13 cellular contexts compared by ENCODE assay signal in the genomic region with DNA sequence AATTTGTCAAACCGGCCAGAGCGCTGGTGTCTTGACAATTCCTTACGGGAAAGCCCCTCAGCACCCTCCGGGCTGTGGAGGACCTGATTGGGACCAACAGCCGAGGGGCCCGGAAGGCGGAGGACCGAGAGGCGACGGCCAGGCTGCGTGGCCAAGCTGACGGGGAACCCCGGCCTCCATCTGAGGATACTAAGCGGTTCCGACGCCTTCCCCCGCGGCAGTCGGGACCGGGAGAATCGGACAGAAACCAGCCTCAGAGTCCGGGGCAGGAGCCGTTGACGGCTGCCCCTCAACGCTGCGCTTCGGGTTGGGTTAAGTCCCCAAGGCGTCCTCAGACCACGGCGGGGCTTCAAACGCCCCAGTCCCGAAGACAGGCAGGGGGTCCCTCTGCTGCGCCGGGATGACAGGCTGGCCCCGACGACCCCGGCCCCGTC. TPM values are rescaled to one million over a fixed set of nuclear protein-coding genes. Genes with fewer than 3 reads are reported as not detected.
DNase-seq lines count a peak whose midpoint lies in the region; TF ChIP-seq lines count a peak whose summit lies in the region.
"Had no signal": no experiment of that assay in that cellular context is flagged by ENCODE, and none has a peak within 500 bp of the region (broad histone marks: within the 10 kb centered on the region; RNA-seq: fewer than 3 reads in every experiment).

No MANE protein-coding gene starts in this region.

- no peaks in the 10 kb centered on the region for H3K36me3 Mint-ChIP-seq in activated naive CD4-positive, alpha-beta T cell treated with anti-CD3 and anti-CD28 coated beads, Interleukin-2, amount 50 U/mL, for 24 hours

- TF ChIP-seq CTCF in epithelial cell of proximal tubule (conservative IDR thresholded peaks at IDR 0.05; ENCODE audit: low read depth, low read length) = no peak

- H3K4me3 ChIP-seq in epithelial cell of proximal tubule (ENCODE audit: low read depth, low read length) (peak overlapping the region; percentile 56), urinary bladder (ENCODE audit: low read depth, low read length) (peak overlapping the region; percentile 55)

- no peaks in the 10 kb centered on the region for H3K36me3 ChIP-seq in urinary bladder (ENCODE audit: insufficient read depth)
- H3K36me3 ChIP-seq: BLaER1 treated with 17β-estradiol and CSF1 and Interleukin-3, amounts not matched to agents 10 nM and 100 nM had no signal

- peaks cover 7% of the 10 kb centered on the region for H3K4me1 Mint-ChIP-seq in activated naive CD4-positive, alpha-beta T cell treated with anti-CD3 and anti-CD28 coated beads, Interleukin-2, amount 50 U/mL, for 24 hours

- H3K27ac ChIP-seq in urinary bladder (ENCODE audit: low read depth) = no peak overlapping the region
- H3K27ac ChIP-seq: BLaER1 treated with 17β-estradiol and CSF1 and Interleukin-3, amounts not matched to agents 10 nM and 100 nM; foreskin keratinocyte had no signal

- H3K4me3 Mint-ChIP-seq in activated naive CD4-positive, alpha-beta T cell treated with anti-CD3 and anti-CD28 coated beads, Interleukin-2, amount 50 U/mL, for 24 hours = peak overlapping the region; percentile 42

- peaks cover 44% of the 10 kb centered on the region for H3K27me3 Mint-ChIP-seq in activated naive CD4-positive, alpha-beta T cell treated with anti-CD3 and anti-CD28 coated beads, Interleukin-2, amount 50 U/mL, for 24 hours

- WGBS in urinary bladder = 6% methylated on average over 38 of the region's 38 CpGs

- peaks cover 10% of the 10 kb centered on the region for H3K9me3 Mint-ChIP-seq in activated naive CD4-positive, alpha-beta T cell treated with anti-CD3 and anti-CD28 coated beads, Interleukin-2, amount 50 U/mL, for 24 hours

- H3K4me1 ChIP-seq in urinary bladder (ENCODE audit: insufficient read depth) = peaks cover 2% of the 10 kb centered on the region
- H3K4me1 ChIP-seq: BLaER1 treated with 17β-estradiol and CSF1 and Interleukin-3, amounts not matched to agents 10 nM and 100 nM; foreskin keratinocyte had no signal

- DNase-seq in activated naive CD4-positive, alpha-beta T cell (lab: John Stamatoyannopoulos, UW) = no peak
- DNase-seq in epithelial cell of proximal tubule (ENCODE audit: low read depth) = no peak
- peak; percentile 17 for DNase-seq in mucosa of gallbladder (ENCODE audit: low spot score)
- no peak for DNase-seq in T-helper 2 cell
- no peak for DNase-seq in cerebellar cortex (ENCODE audit: low spot score)
- DNase-seq in NCI-H1694 treated with DMSO at 0.1 percent for 48 hours (lab: John Stamatoyannopoulos, UW) = no peak
- DNase-seq: activated gamma-delta T cell treated with Interleukin-2 at 50 U/mL for 16 hours, foreskin keratinocyte, MV-4-11, SHP77 treated with DMSO at 0.1 percent for 48 hours had no signal

- no peak overlapping the region for H3K27ac Mint-ChIP-seq in activated naive CD4-positive, alpha-beta T cell treated with anti-CD3 and anti-CD28 coated beads, Interleukin-2, amount 50 U/mL, for 24 hours

RNA-seq across cellular contexts. Expression of a gene that starts 0.5 kb away (rescaled TPM):
- total RNA-seq in epithelial cell of proximal tubule (18.7 and 72.1 TPM in 2 replicates), mucosa of gallbladder (134 TPM), urinary bladder (36.0 TPM)
- 3.6 TPM for polyA plus RNA-seq in urinary bladder
